ENCODE assay signal across 22 cellular contexts in the genomic region with DNA sequence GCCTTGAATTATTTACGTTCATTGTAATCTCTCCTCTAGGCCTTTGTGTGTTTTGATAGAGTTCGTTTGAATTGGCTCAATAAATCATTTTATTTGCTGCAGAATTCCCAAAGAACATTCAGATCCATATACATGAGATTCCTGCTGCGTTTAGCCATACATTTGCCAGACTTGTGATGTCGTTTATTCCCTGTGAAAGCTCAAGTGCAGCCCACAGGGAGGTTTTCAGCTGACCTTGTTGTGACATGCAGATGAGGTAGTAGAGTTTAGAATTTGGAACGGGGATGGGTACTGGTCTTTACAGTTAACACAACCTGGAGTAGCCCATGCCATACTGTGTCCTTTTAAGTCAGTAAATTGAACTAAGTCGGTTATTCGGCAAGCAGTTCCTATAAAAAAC. TPM values are rescaled to one million over a fixed set of nuclear protein-coding genes. Genes with fewer than 3 reads are reported as not detected.
"Had no signal": no experiment of that assay in that cellular context is flagged by ENCODE, and none has a peak within 500 bp of the region (broad histone marks: within the 10 kb centered on the region; RNA-seq: fewer than 3 reads in every experiment).

A gene (plus strand): TSS at position 301 of the 400 bp plus-strand sequence. CDS start 7,573 bp downstream, outside the sequence.

- H3K27me3 ChIP-seq: esophagus muscularis mucosa, gastrocnemius medialis, heart right ventricle, neutrophil, right atrium auricular region, sigmoid colon, suprapubic skin, tibial artery, upper lobe of right lung, vagina had no signal

- H3K27ac ChIP-seq: epithelial cell of prostate, esophagus muscularis mucosa, gastrocnemius medialis, heart right ventricle, neutrophil, right atrium auricular region, sigmoid colon, skin epidermis, suprapubic skin, tibial artery, upper lobe of right lung, vagina had no signal

- DNase-seq: effector memory CD4-positive, alpha-beta T cell; gastrocnemius medialis; heart right ventricle; hypothalamus; kidney glomerular epithelial cell; naive thymus-derived CD8-positive, alpha-beta T cell; posterior cingulate gyrus; sigmoid colon; stimulated activated CD4-positive, alpha-beta T cell treated with anti-CD3 and anti-CD28 coated beads, Interleukin-2, amount 100 ng/mL, for 24 hours; stimulated activated CD4-positive, alpha-beta T cell treated with anti-CD3 and anti-CD28 coated beads, Interleukin-4, amount 100 ng/mL, for 4 hours; stimulated activated naive CD4-positive, alpha-beta T cell treated with Interleukin-2 at 50 U/mL for 16 hours; tibial artery; upper lobe of right lung had no signal

- ATAC-seq: gastrocnemius medialis; heart right ventricle; naive thymus-derived CD8-positive, alpha-beta T cell; upper lobe of right lung had no signal

- H3K4me3 Mint-ChIP-seq: naive thymus-derived CD8-positive, alpha-beta T cell had no signal

- H3K4me1 ChIP-seq: esophagus muscularis mucosa, gastrocnemius medialis, heart right ventricle, right atrium auricular region, sigmoid colon, suprapubic skin, tibial artery, upper lobe of right lung, vagina had no signal

- H3K4me3 ChIP-seq: esophagus muscularis mucosa, gastrocnemius medialis, heart right ventricle, right atrium auricular region, sigmoid colon, skin epidermis, suprapubic skin, tibial artery, upper lobe of right lung, vagina had no signal

- H3K27me3 Mint-ChIP-seq: naive thymus-derived CD8-positive, alpha-beta T cell had no signal

- H3K9me3 ChIP-seq: esophagus muscularis mucosa, gastrocnemius medialis, neutrophil, right atrium auricular region, sigmoid colon, suprapubic skin, tibial artery, upper lobe of right lung, vagina had no signal

RNA-seq across cellular contexts. Expression of the gene that starts here (rescaled TPM):
- total RNA-seq: fibroblast of villous mesenchyme, right atrium auricular region had no signal
- polyA plus RNA-seq: heart right ventricle, liver had no signal
